8 cellular contexts compared by ENCODE assay signal in the genomic region with DNA sequence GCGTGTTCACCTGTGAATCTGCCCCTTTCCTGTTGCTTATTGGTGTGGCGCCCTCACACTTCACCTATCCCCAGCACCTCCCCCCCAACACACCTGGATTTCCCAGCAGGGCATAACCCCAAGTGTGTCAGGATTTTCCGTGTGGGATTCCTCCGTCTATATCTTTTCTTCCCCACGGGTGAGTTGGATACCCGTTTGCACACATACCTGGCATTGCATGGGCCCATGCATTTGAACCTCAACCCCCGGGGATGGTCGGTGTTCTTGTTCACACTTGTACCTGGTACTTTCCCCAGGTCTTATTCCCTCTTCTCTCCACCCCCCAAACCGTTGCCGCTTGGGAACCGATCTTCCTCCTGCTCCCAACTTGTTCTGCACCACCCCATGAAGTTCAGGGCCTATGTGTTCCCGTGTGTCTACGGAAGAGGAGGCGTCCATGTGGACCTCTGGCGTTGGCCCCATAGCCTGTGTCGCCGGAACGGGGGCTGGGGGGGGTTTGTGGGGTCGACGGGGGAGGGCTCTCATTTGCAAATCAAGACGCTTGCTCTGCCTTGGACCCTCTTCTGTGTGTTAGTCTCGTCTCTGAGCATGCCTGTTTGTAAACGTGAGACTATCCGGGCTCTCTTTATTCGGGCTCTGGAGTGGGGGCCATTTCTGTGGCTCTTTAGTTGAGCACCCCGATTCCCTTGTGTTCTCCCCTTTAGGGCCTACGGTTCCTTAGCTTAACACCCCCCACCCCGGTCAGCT. TPM values are rescaled to one million over a fixed set of nuclear protein-coding genes. Genes with fewer than 3 reads are reported as not detected.
DNase-seq lines count a peak whose midpoint lies in the region; ATAC-seq and TF ChIP-seq lines count a peak whose summit lies in the region.

No MANE protein-coding gene starts in this region.

- no peak for TF ChIP-seq CTCF in MM.1S (IDR thresholded peaks at IDR 0.05; ENCODE audit: low read length)

- peak overlapping the region; percentile 83 for H3K27ac Mint-ChIP-seq in activated naive CD8-positive, alpha-beta T cell
- H3K27ac Mint-ChIP-seq in stimulated activated naive CD8-positive, alpha-beta T cell treated with anti-CD3 and anti-CD28 coated beads, Interleukin-15, Interleukin-2, amounts not matched to agents 100 ng/mL and 50 ng/mL, for 24 hours: peak overlapping the region; percentile 92

- H3K9me3 Mint-ChIP-seq in activated naive CD8-positive, alpha-beta T cell (ENCODE audit: low read depth): no peaks in the 10 kb centered on the region
- no peaks in the 10 kb centered on the region for H3K9me3 Mint-ChIP-seq in stimulated activated naive CD8-positive, alpha-beta T cell treated with anti-CD3 and anti-CD28 coated beads, Interleukin-15, Interleukin-2, amounts not matched to agents 100 ng/mL and 50 ng/mL, for 24 hours

- H3K9ac ChIP-seq in MM.1S (ENCODE audit: low read length): peak overlapping the region; percentile 76; the same call in 1 of the 2 replicates

- H3K9me3 ChIP-seq in MM.1S (replicated peaks; ENCODE audit: insufficient read depth, low read length): no peaks in the 10 kb centered on the region

- H3K27me3 ChIP-seq in MM.1S (replicated peaks; ENCODE audit: insufficient read depth, low read length): no peaks in the 10 kb centered on the region

- ATAC-seq in HG03095 (IDR thresholded peaks at IDR 0.05; ENCODE audit: unreplicated experiment): no peak

- H3F3A ChIP-seq in MM.1S (ENCODE audit: insufficient read depth, low read length): peaks cover 31% of the 10 kb centered on the region

- DNase-seq in G401 (ENCODE audit: low spot score): peak; percentile 34
- DNase-seq in MM.1S: no peak
- DNase-seq in islet precursor cell: peak; percentile 69
- DNase-seq in T-helper 9 cell: no peak
- no peak for DNase-seq in HK-2 (ENCODE audit: unreplicated experiment)

- H3K27ac ChIP-seq in MM.1S (ENCODE audit: low read length): peak overlapping the region; percentile 57; the same call in 1 of the 2 replicates

- no peaks in the 10 kb centered on the region for H4K20me1 ChIP-seq in MM.1S (ENCODE audit: insufficient read depth, low read length)

- no peaks in the 10 kb centered on the region for H3K27me3 Mint-ChIP-seq in activated naive CD8-positive, alpha-beta T cell
- H3K27me3 Mint-ChIP-seq in stimulated activated naive CD8-positive, alpha-beta T cell treated with anti-CD3 and anti-CD28 coated beads, Interleukin-15, Interleukin-2, amounts not matched to agents 100 ng/mL and 50 ng/mL, for 24 hours: no peaks in the 10 kb centered on the region

- H3K4me1 Mint-ChIP-seq in activated naive CD8-positive, alpha-beta T cell (ENCODE audit: low read depth): peaks cover 30% of the 10 kb centered on the region
- H3K4me1 Mint-ChIP-seq in stimulated activated naive CD8-positive, alpha-beta T cell treated with anti-CD3 and anti-CD28 coated beads, Interleukin-15, Interleukin-2, amounts not matched to agents 100 ng/mL and 50 ng/mL, for 24 hours (ENCODE audit: low read depth): peaks cover 34% of the 10 kb centered on the region

- no peaks in the 10 kb centered on the region for H3K36me3 ChIP-seq in MM.1S (replicated peaks; ENCODE audit: insufficient read depth, low read length)

- H3K4me3 ChIP-seq in MM.1S (ENCODE audit: low read length): peak overlapping the region; percentile 94

- H2AFZ ChIP-seq in MM.1S (ENCODE audit: low read length): no peak overlapping the region

- H3K4me3 Mint-ChIP-seq in activated naive CD8-positive, alpha-beta T cell: peak overlapping the region; percentile 88
- peak overlapping the region; percentile 94 for H3K4me3 Mint-ChIP-seq in stimulated activated naive CD8-positive, alpha-beta T cell treated with anti-CD3 and anti-CD28 coated beads, Interleukin-15, Interleukin-2, amounts not matched to agents 100 ng/mL and 50 ng/mL, for 24 hours

- peaks cover 18% of the 10 kb centered on the region for H3K4me1 ChIP-seq in MM.1S (ENCODE audit: low read length)

- peaks cover 4% of the 10 kb centered on the region for H3K36me3 Mint-ChIP-seq in activated naive CD8-positive, alpha-beta T cell
- peaks cover 11% of the 10 kb centered on the region for H3K36me3 Mint-ChIP-seq in stimulated activated naive CD8-positive, alpha-beta T cell treated with anti-CD3 and anti-CD28 coated beads, Interleukin-15, Interleukin-2, amounts not matched to agents 100 ng/mL and 50 ng/mL, for 24 hours (ENCODE audit: low read depth)

- peak overlapping the region; percentile 95 for H3K4me2 ChIP-seq in MM.1S (ENCODE audit: low read depth, low read length)

- in situ Hi-C loops in G401 (cut with HindIII; ENCODE audit: low sequenced_read_pairs): no loop called here

- no peaks in the 10 kb centered on the region for H3K9me2 ChIP-seq in MM.1S (replicated peaks; ENCODE audit: insufficient read depth, low read length)

- H3K79me2 ChIP-seq in MM.1S (ENCODE audit: low read length): peaks cover 51% of the 10 kb centered on the region

RNA-seq across cellular contexts. Expression of gene PRR12, which starts 1.7 kb away (rescaled TPM):
- total RNA-seq in G401 (2014; rRNA removed; shearing (Covaris generic)): 0.49 and 3.0 TPM in 2 replicates

RNA-seq across cellular contexts. Expression of gene PRRG2, which starts 11.5 kb away (rescaled TPM):
- 1.9 TPM in 1 of 2 replicates, not detected in the other for total RNA-seq in G401 (2014; rRNA removed; shearing (Covaris generic))

RNA-seq across cellular contexts. Expression of gene NOSIP, which starts 12.3 kb away (rescaled TPM):
- total RNA-seq in G401 (2014; rRNA removed; shearing (Covaris generic)): 69.6 and 97.3 TPM in 2 replicates

RNA-seq across cellular contexts. Expression of gene RRAS, which starts 47.3 kb away (rescaled TPM):
- total RNA-seq in G401 (2014; rRNA removed; shearing (Covaris generic)): 116 and 140 TPM in 2 replicates

RNA-seq across cellular contexts. Expression of gene SCAF1, which starts 49.4 kb away (rescaled TPM):
- total RNA-seq in G401 (2014; rRNA removed; shearing (Covaris generic)): 22.3 and 25.2 TPM in 2 replicates

Comparison
In these comparisons a context has a peak if more than half of its experiments do, and no peak if none do; other contexts are left out.
1. DNase-seq: peak in G401 (single experiment) and islet precursor cell (single experiment); none in MM.1S (single experiment), T-helper 9 cell (single experiment) and HK-2 (single experiment).